In genomic region chr1:23593556-23594148, GRCh38 we compare ENCODE assay signal across 10 cellular contexts. TPM values are rescaled to one million over a fixed set of nuclear protein-coding genes. Genes with fewer than 3 reads are reported as not detected.
A peak's percentile ranks its signal among the peaks of the same experiment; 100 is the strongest.
DNase-seq lines count a peak whose midpoint lies in the region; ATAC-seq and TF ChIP-seq lines count a peak whose summit lies in the region.
"Had no signal": no experiment of that assay in that cellular context is flagged by ENCODE, and none has a peak within 500 bp of the region (broad histone marks: within the 10 kb centered on the region; RNA-seq: fewer than 3 reads in every experiment).

No MANE protein-coding gene starts in this region.

- no peaks in the 10 kb centered on the region for H3K9me3 Mint-ChIP-seq in activated CD8-positive, alpha-beta T cell treated with anti-CD3 and anti-CD28 coated beads for 36 hours
- no peaks in the 10 kb centered on the region for H3K9me3 Mint-ChIP-seq in activated CD8-positive, alpha-beta T cell treated with anti-CD3 and anti-CD28 coated beads, Interleukin-2, amount 10 ng/mL, durations not matched to agents 7 days and 5 days (ENCODE audit: insufficient read depth)

- TF ChIP-seq POLR2A in suprapubic skin (IDR thresholded peaks at IDR 0.05): no peak

- H3K4me3 ChIP-seq in epithelial cell of esophagus (ENCODE audit: low read length): no peak overlapping the region
- H3K4me3 ChIP-seq in suprapubic skin: no peak overlapping the region
- H3K4me3 ChIP-seq: thoracic aorta had no signal

- no peak for TF ChIP-seq CTCF in activated CD8-positive, alpha-beta T cell treated with anti-CD3 and anti-CD28 coated beads for 36 hours (IDR thresholded peaks at IDR 0.05)
- no peak for TF ChIP-seq CTCF in epithelial cell of esophagus (IDR thresholded peaks at IDR 0.05; ENCODE audit: insufficient read depth, low read depth, low read length, missing control alignments)
- TF ChIP-seq CTCF in suprapubic skin (IDR thresholded peaks at IDR 0.05): no peak

- intact Hi-C loops in activated CD8-positive, alpha-beta T cell treated with anti-CD3 and anti-CD28 coated beads for 36 hours (cut with micrococcal nuclease): loop anchor here (5.0 kb wide), 2 partner anchors 34 to 36 kb away; partner anchors contain the start of gene ID3

- 36% methylated on average over 6 of the region's 6 CpGs for WGBS in suprapubic skin

- CTCF ChIA-PET in activated CD8-positive, alpha-beta T cell treated with anti-CD3 and anti-CD28 coated beads for 36 hours (lab: Charles Lee): interaction anchor here (1.6 to 17.5 kb wide), 3 partner anchors 12 to 43 kb away, joined by 4 to 166 read pairs (median 14); no protein-coding TSS in a partner anchor
- CTCF ChIA-PET in activated CD8-positive, alpha-beta T cell treated with anti-CD3 and anti-CD28 coated beads, Interleukin-2, amount 10 ng/mL, durations not matched to agents 7 days and 5 days (lab: Charles Lee): interaction anchor here (0.7 to 5.8 kb wide), 9 partner anchors 7 to 44 kb away, joined by 3 to 41 read pairs (median 6); partner anchors contain the start of gene ID3

- H3K27ac ChIP-seq in suprapubic skin: peak overlapping the region; percentile 69
- H3K27ac ChIP-seq: thoracic aorta had no signal

- H3K9me3 ChIP-seq in suprapubic skin: no peaks in the 10 kb centered on the region
- H3K9me3 ChIP-seq: thoracic aorta had no signal

- H3K27ac Mint-ChIP-seq in activated CD8-positive, alpha-beta T cell treated with anti-CD3 and anti-CD28 coated beads for 36 hours: peak overlapping the region; percentile 73
- H3K27ac Mint-ChIP-seq in activated CD8-positive, alpha-beta T cell treated with anti-CD3 and anti-CD28 coated beads, Interleukin-2, amount 10 ng/mL, durations not matched to agents 7 days and 5 days: no peak overlapping the region

- DNase-seq in activated CD8-positive, alpha-beta T cell treated with anti-CD3 and anti-CD28 coated beads for 36 hours: peak; percentile 67
- DNase-seq in activated CD8-positive, alpha-beta T cell treated with anti-CD3 and anti-CD28 coated beads, Interleukin-2, amount 10 ng/mL, durations not matched to agents 7 days and 5 days: no peak
- peak; percentile 71 for DNase-seq in NCI-H2196 (lab: John Stamatoyannopoulos, UW; ENCODE audit: unreplicated experiment)
- peak; percentile 98 for DNase-seq in epithelial cell of esophagus (ENCODE audit: low read depth)
- peak in 1 of 2 donors; percentile 75 for DNase-seq in suprapubic skin (ENCODE audit: low spot score in 2 of 2)
- DNase-seq in anterior cingulate cortex (lab: John Stamatoyannopoulos, UW): no peak
- no peak for DNase-seq in SKM-1 treated with dmso at 0.1 percent for 144 hours (lab: John Stamatoyannopoulos, UW; ENCODE audit: unreplicated experiment)
- DNase-seq in T-helper 2 cell: no peak
- DNase-seq: erythroblast had no signal

- no peak overlapping the region for H3K4me3 Mint-ChIP-seq in activated CD8-positive, alpha-beta T cell treated with anti-CD3 and anti-CD28 coated beads for 36 hours
- no peak overlapping the region for H3K4me3 Mint-ChIP-seq in activated CD8-positive, alpha-beta T cell treated with anti-CD3 and anti-CD28 coated beads, Interleukin-2, amount 10 ng/mL, durations not matched to agents 7 days and 5 days

- no peak for TF ChIP-seq EP300 in suprapubic skin (IDR thresholded peaks at IDR 0.05)

- ATAC-seq in activated CD8-positive, alpha-beta T cell treated with anti-CD3 and anti-CD28 coated beads for 36 hours: no peak
- no peak for ATAC-seq in activated CD8-positive, alpha-beta T cell treated with anti-CD3 and anti-CD28 coated beads, Interleukin-2, amount 10 ng/mL, durations not matched to agents 7 days and 5 days

- no peaks in the 10 kb centered on the region for H3K27me3 ChIP-seq in suprapubic skin

- peaks cover 42% of the 10 kb centered on the region for H3K4me1 ChIP-seq in suprapubic skin

- no peaks in the 10 kb centered on the region for H3K36me3 Mint-ChIP-seq in activated CD8-positive, alpha-beta T cell treated with anti-CD3 and anti-CD28 coated beads for 36 hours (ENCODE audit: low read depth)
- no peaks in the 10 kb centered on the region for H3K36me3 Mint-ChIP-seq in activated CD8-positive, alpha-beta T cell treated with anti-CD3 and anti-CD28 coated beads, Interleukin-2, amount 10 ng/mL, durations not matched to agents 7 days and 5 days (ENCODE audit: low read depth)

- H3K4me1 Mint-ChIP-seq in activated CD8-positive, alpha-beta T cell treated with anti-CD3 and anti-CD28 coated beads for 36 hours (ENCODE audit: low read depth): peaks cover 91% of the 10 kb centered on the region
- H3K4me1 Mint-ChIP-seq in activated CD8-positive, alpha-beta T cell treated with anti-CD3 and anti-CD28 coated beads, Interleukin-2, amount 10 ng/mL, durations not matched to agents 7 days and 5 days (ENCODE audit: low read depth): peaks cover 90% of the 10 kb centered on the region

- POLR2A ChIA-PET in activated CD8-positive, alpha-beta T cell treated with anti-CD3 and anti-CD28 coated beads for 36 hours (lab: Charles Lee): interaction anchor here (0.8 to 5.8 kb wide), 9 partner anchors 8 to 64 kb away, joined by 3 to 40 read pairs (median 24); partner anchors contain the start of genes E2F2 and ID3
- POLR2A ChIA-PET in activated CD8-positive, alpha-beta T cell treated with anti-CD3 and anti-CD28 coated beads, Interleukin-2, amount 10 ng/mL, durations not matched to agents 7 days and 5 days (lab: Charles Lee): interaction anchor here (0.5 to 5.6 kb wide), 6 partner anchors 7 to 387 kb away, joined by 3 to 69 read pairs (median 5); partner anchors contain the start of gene ID3

- H3K27me3 Mint-ChIP-seq in activated CD8-positive, alpha-beta T cell treated with anti-CD3 and anti-CD28 coated beads for 36 hours: no peaks in the 10 kb centered on the region
- H3K27me3 Mint-ChIP-seq in activated CD8-positive, alpha-beta T cell treated with anti-CD3 and anti-CD28 coated beads, Interleukin-2, amount 10 ng/mL, durations not matched to agents 7 days and 5 days (ENCODE audit: low read depth): no peaks in the 10 kb centered on the region

- no peaks in the 10 kb centered on the region for H3K36me3 ChIP-seq in suprapubic skin
- H3K36me3 ChIP-seq: thoracic aorta had no signal

RNA-seq across cellular contexts. Expression of gene ID3, which starts 34.4 kb away (rescaled TPM):
- total RNA-seq in activated CD8-positive, alpha-beta T cell treated with anti-CD3 and anti-CD28 coated beads for 36 hours: 10 to 100 TPM; 70.4 to 74.3 TPM
- 10 to 100 TPM; 31.4 to 34.4 TPM for total RNA-seq in activated CD8-positive, alpha-beta T cell treated with anti-CD3 and anti-CD28 coated beads, Interleukin-2, amount 10 ng/mL, durations not matched to agents 7 days and 5 days
- total RNA-seq in suprapubic skin: 100 to 1,000 TPM in 3 of 4 donors, 10 to 100 TPM in 1; 91.1 to 194 (median 149) TPM

Comparison
In these comparisons a context has a peak if more than half of its experiments do, and no peak if none do; other contexts are left out.
1. DNase-seq: peak in activated CD8-positive, alpha-beta T cell treated with anti-CD3 and anti-CD28 coated beads for 36 hours (single experiment), NCI-H2196 (single experiment) and epithelial cell of esophagus (single experiment); none in activated CD8-positive, alpha-beta T cell treated with anti-CD3 and anti-CD28 coated beads, Interleukin-2, amount 10 ng/mL, durations not matched to agents 7 days and 5 days (single experiment), anterior cingulate cortex (0 of 58), SKM-1 treated with dmso at 0.1 percent for 144 hours (single experiment) and T-helper 2 cell (0 of 5).